ENCODE assay signal across 1 cellular context in genomic region chr20:30376767-30377658, GRCh38.
TF ChIP-seq lines count a peak whose summit lies in the region.

No MANE protein-coding gene starts in this region.

TF ChIP-seq in HepG2, 621 proteins besides CTCF, POLR2A, EP300 and RAD21 (continued from another document and continues in another):
- TF ChIP-seq TBL1XR1 (IDR thresholded peaks at IDR 0.05; ENCODE audit: borderline replicate concordance, low read length, partially characterized antibody) (peak; percentile 29), FOXK1 (CRISPR knock-in tag; IDR thresholded peaks at IDR 0.05; ENCODE audit: borderline replicate concordance, low read depth) (peak; percentile 85; the same call in 1 of the 2 replicates), XBP1 (CRISPR knock-in tag; IDR thresholded peaks at IDR 0.05) (no peak), ZNF430 (CRISPR knock-in tag; IDR thresholded peaks at IDR 0.05) (no peak), BRD4 (CRISPR knock-in tag; IDR thresholded peaks at IDR 0.05) (peak; percentile 52), PHB2 (IDR thresholded peaks at IDR 0.05; ENCODE audit: partially characterized antibody) (no peak), ZNF597 (CRISPR knock-in tag; IDR thresholded peaks at IDR 0.05) (no peak), ZC3H4 (CRISPR knock-in tag; IDR thresholded peaks at IDR 0.05; ENCODE audit: borderline replicate concordance) (no peak), THAP11 (CRISPR knock-in tag; IDR thresholded peaks at IDR 0.05) (peak; percentile 89), ZFP37 (CRISPR knock-in tag; IDR thresholded peaks at IDR 0.05; ENCODE audit: borderline replicate concordance) (0 out of 2 replicates have a peak, but pooled peaks have one; percentile 40), NFIB (CRISPR knock-in tag; IDR thresholded peaks at IDR 0.05; ENCODE audit: borderline replicate concordance) (no peak), PAXIP1 (CRISPR knock-in tag; conservative IDR thresholded peaks at IDR 0.05) (peak; percentile 33; the same call in 1 of the 2 replicates), THAP9 (CRISPR knock-in tag; IDR thresholded peaks at IDR 0.05; ENCODE audit: borderline replicate concordance) (0 out of 2 replicates have a peak, but pooled peaks have one; percentile 32), TBP (CRISPR knock-in tag; IDR thresholded peaks at IDR 0.05) (no peak), ETV5 (CRISPR knock-in tag; IDR thresholded peaks at IDR 0.05; ENCODE audit: borderline replicate concordance) (0 out of 2 replicates have a peak, but pooled peaks have one; percentile 23), ZNF710 (CRISPR knock-in tag; IDR thresholded peaks at IDR 0.05; ENCODE audit: borderline replicate concordance) (no peak), ZNF782 (CRISPR knock-in tag; IDR thresholded peaks at IDR 0.05; ENCODE audit: borderline replicate concordance) (no peak), ZNF317 (CRISPR knock-in tag; IDR thresholded peaks at IDR 0.05) (peak; percentile 54; the same call in 1 of the 2 replicates), PHF20 (CRISPR knock-in tag; IDR thresholded peaks at IDR 0.05) (peak; percentile 81), RXRB (CRISPR knock-in tag; IDR thresholded peaks at IDR 0.05; ENCODE audit: borderline replicate concordance) (peak; percentile 41; the same call in 1 of the 2 replicates), ATF4 (CRISPR knock-in tag; IDR thresholded peaks at IDR 0.05) (peak in 1 of 2 experiments; percentile 32; a peak in 1 of 4 replicates), ZIK1 (CRISPR knock-in tag; IDR thresholded peaks at IDR 0.05; ENCODE audit: borderline replicate concordance, low read depth) (no peak), FIP1L1 (IDR thresholded peaks at IDR 0.05; ENCODE audit: borderline replicate concordance, insufficient read depth, low read depth, low read length) (no peak), ELF3 (CRISPR knock-in tag; IDR thresholded peaks at IDR 0.05) (peak; percentile 43; the same call in 1 of the 2 replicates)
- TF ChIP-seq, protein P1, sequence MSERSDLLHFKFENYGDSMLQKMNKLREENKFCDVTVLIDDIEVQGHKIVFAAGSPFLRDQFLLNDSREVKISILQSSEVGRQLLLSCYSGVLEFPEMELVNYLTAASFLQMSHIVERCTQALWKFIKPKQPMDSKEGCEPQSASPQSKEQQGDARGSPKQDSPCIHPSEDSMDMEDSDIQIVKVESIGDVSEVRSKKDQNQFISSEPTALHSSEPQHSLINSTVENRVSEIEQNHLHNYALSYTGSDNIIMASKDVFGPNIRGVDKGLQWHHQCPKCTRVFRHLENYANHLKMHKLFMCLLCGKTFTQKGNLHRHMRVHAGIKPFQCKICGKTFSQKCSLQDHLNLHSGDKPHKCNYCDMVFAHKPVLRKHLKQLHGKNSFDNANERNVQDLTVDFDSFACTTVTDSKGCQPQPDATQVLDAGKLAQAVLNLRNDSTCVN (CRISPR knock-in tag; IDR thresholded peaks at IDR 0.05; ENCODE audit: borderline replicate concordance): peak; percentile 72
- TF ChIP-seq, protein P2, sequence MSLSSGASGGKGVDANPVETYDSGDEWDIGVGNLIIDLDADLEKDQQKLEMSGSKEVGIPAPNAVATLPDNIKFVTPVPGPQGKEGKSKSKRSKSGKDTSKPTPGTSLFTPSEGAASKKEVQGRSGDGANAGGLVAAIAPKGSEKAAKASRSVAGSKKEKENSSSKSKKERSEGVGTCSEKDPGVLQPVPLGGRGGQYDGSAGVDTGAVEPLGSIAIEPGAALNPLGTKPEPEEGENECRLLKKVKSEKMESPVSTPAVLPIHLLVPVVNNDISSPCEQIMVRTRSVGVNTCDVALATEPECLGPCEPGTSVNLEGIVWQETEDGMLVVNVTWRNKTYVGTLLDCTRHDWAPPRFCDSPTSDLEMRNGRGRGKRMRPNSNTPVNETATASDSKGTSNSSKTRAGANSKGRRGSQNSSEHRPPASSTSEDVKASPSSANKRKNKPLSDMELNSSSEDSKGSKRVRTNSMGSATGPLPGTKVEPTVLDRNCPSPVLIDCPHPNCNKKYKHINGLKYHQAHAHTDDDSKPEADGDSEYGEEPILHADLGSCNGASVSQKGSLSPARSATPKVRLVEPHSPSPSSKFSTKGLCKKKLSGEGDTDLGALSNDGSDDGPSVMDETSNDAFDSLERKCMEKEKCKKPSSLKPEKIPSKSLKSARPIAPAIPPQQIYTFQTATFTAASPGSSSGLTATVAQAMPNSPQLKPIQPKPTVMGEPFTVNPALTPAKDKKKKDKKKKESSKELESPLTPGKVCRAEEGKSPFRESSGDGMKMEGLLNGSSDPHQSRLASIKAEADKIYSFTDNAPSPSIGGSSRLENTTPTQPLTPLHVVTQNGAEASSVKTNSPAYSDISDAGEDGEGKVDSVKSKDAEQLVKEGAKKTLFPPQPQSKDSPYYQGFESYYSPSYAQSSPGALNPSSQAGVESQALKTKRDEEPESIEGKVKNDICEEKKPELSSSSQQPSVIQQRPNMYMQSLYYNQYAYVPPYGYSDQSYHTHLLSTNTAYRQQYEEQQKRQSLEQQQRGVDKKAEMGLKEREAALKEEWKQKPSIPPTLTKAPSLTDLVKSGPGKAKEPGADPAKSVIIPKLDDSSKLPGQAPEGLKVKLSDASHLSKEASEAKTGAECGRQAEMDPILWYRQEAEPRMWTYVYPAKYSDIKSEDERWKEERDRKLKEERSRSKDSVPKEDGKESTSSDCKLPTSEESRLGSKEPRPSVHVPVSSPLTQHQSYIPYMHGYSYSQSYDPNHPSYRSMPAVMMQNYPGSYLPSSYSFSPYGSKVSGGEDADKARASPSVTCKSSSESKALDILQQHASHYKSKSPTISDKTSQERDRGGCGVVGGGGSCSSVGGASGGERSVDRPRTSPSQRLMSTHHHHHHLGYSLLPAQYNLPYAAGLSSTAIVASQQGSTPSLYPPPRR (CRISPR knock-in tag; IDR thresholded peaks at IDR 0.05; ENCODE audit: borderline replicate concordance): no peak
- TF ChIP-seq, protein P3, sequence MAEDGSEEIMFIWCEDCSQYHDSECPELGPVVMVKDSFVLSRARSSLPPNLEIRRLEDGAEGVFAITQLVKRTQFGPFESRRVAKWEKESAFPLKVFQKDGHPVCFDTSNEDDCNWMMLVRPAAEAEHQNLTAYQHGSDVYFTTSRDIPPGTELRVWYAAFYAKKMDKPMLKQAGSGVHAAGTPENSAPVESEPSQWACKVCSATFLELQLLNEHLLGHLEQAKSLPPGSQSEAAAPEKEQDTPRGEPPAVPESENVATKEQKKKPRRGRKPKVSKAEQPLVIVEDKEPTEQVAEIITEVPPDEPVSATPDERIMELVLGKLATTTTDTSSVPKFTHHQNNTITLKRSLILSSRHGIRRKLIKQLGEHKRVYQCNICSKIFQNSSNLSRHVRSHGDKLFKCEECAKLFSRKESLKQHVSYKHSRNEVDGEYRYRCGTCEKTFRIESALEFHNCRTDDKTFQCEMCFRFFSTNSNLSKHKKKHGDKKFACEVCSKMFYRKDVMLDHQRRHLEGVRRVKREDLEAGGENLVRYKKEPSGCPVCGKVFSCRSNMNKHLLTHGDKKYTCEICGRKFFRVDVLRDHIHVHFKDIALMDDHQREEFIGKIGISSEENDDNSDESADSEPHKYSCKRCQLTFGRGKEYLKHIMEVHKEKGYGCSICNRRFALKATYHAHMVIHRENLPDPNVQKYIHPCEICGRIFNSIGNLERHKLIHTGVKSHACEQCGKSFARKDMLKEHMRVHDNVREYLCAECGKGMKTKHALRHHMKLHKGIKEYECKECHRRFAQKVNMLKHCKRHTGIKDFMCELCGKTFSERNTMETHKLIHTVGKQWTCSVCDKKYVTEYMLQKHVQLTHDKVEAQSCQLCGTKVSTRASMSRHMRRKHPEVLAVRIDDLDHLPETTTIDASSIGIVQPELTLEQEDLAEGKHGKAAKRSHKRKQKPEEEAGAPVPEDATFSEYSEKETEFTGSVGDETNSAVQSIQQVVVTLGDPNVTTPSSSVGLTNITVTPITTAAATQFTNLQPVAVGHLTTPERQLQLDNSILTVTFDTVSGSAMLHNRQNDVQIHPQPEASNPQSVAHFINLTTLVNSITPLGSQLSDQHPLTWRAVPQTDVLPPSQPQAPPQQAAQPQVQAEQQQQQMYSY (CRISPR knock-in tag; IDR thresholded peaks at IDR 0.05): 0 out of 2 replicates have a peak, but pooled peaks have one; percentile 49
- TF ChIP-seq, protein P4, sequence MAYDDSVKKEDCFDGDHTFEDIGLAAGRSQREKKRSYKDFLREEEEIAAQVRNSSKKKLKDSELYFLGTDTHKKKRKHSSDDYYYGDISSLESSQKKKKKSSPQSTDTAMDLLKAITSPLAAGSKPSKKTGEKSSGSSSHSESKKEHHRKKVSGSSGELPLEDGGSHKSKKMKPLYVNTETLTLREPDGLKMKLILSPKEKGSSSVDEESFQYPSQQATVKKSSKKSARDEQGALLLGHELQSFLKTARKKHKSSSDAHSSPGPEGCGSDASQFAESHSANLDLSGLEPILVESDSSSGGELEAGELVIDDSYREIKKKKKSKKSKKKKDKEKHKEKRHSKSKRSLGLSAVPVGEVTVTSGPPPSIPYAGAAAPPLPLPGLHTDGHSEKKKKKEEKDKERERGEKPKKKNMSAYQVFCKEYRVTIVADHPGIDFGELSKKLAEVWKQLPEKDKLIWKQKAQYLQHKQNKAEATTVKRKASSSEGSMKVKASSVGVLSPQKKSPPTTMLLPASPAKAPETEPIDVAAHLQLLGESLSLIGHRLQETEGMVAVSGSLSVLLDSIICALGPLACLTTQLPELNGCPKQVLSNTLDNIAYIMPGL (CRISPR knock-in tag; IDR thresholded peaks at IDR 0.05; ENCODE audit: borderline replicate concordance in 1 of 2, low read depth in 1 of 2): peak; percentile 92 to 95
- TF ChIP-seq, protein P5, sequence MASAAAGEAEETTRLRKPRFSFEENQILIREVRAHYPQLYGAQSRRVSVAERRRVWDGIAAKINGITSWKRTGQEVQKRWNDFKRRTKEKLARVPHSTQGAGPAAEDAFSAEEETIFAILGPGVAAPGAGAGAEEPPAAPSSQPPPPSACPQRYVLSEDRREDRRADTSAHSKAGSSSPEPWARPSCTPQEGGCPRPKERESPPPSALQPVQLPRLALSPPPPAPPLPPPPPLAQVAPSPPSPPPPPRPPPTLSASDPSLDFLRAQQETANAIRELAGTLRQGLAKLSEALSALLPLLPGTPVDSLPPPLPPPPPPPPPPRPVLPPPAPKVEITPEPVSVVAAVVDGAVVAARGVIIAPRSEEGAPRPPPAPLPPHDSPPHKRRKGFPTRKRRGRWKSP (CRISPR knock-in tag; IDR thresholded peaks at IDR 0.05): peak; percentile 81
